10 cellular contexts compared by ENCODE assay signal in genomic region chr15:82646250-82647044, GRCh38. TPM values are rescaled to one million over a fixed set of nuclear protein-coding genes. Genes with fewer than 3 reads are reported as not detected.
DNase-seq lines count a peak whose midpoint lies in the region; ATAC-seq and TF ChIP-seq lines count a peak whose summit lies in the region.
"Had no signal": no experiment of that assay in that cellular context is flagged by ENCODE, and none has a peak within 500 bp of the region (broad histone marks: within the 10 kb centered on the region; RNA-seq: fewer than 3 reads in every experiment).

No MANE protein-coding gene starts in this region.

- H3K9ac ChIP-seq in stomach smooth muscle (ENCODE audit: low read length in 2 of 2) = no peak overlapping the region
- H3K9ac ChIP-seq: BLaER1 treated with 17β-estradiol and CSF1 and Interleukin-3, amounts not matched to agents 10 nM and 100 nM had no signal

- ATAC-seq in activated B cell treated with CpG ODN at 0.5 μM for 24 hours (ENCODE audit: low read depth) (no peak), GM19397 (IDR thresholded peaks at IDR 0.05; ENCODE audit: unreplicated experiment) (no peak)

- peaks cover 54% of the 10 kb centered on the region for H3K27me3 Mint-ChIP-seq in T-helper 1 cell treated with Interleukin-12 subunit alpha and Interleukin-12 subunit beta and Interleukin-4 antibody, amounts not matched to agents 30 μg/mL and 1 μg/mL, for 36 hours (ENCODE audit: low read depth)
- H3K27me3 Mint-ChIP-seq in activated B cell treated with CpG ODN at 0.5 μM for 24 hours = peaks cover 56% of the 10 kb centered on the region

- H3K27me3 ChIP-seq in stomach smooth muscle (ENCODE audit: control insufficient read depth in 1 of 2, insufficient read depth in 2 of 2, low read length in 2 of 2) = peaks cover 14 to 37% of the 10 kb centered on the region in 2 donors
- H3K27me3 ChIP-seq: BLaER1 treated with 17β-estradiol and CSF1 and Interleukin-3, amounts not matched to agents 10 nM and 100 nM had no signal

- intact Hi-C loops in activated B cell treated with CpG ODN at 0.5 μM for 24 hours (cut with micrococcal nuclease) = loop anchor here (5.0 kb wide), 1 partner anchor 341 kb away; the partner anchor contains the start of gene RAMAC

- no peaks in the 10 kb centered on the region for H3K36me3 Mint-ChIP-seq in T-helper 1 cell treated with Interleukin-12 subunit alpha and Interleukin-12 subunit beta and Interleukin-4 antibody, amounts not matched to agents 30 μg/mL and 1 μg/mL, for 36 hours (ENCODE audit: low read depth)
- H3K36me3 Mint-ChIP-seq in activated B cell treated with CpG ODN at 0.5 μM for 24 hours (ENCODE audit: low read depth) = no peaks in the 10 kb centered on the region

- H3K4me1 ChIP-seq in stomach smooth muscle (ENCODE audit: control insufficient read depth, insufficient read depth, low read length) = peaks cover 25% of the 10 kb centered on the region

- DNase-seq in T-helper 1 cell = no peak
- DNase-seq in activated B cell treated with CpG ODN at 0.5 μM for 24 hours = no peak
- no peak for DNase-seq in AG20443 (ENCODE audit: low spot score)
- DNase-seq in activated gamma-delta T cell (lab: John Stamatoyannopoulos, UW) = no peak

- H3K4me3 Mint-ChIP-seq in T-helper 1 cell treated with Interleukin-12 subunit alpha and Interleukin-12 subunit beta and Interleukin-4 antibody, amounts not matched to agents 30 μg/mL and 1 μg/mL, for 36 hours = peak overlapping the region; percentile 35
- peak overlapping the region; percentile 54 for H3K4me3 Mint-ChIP-seq in activated B cell treated with CpG ODN at 0.5 μM for 24 hours

- peaks cover 4% of the 10 kb centered on the region for H3K4me1 Mint-ChIP-seq in T-helper 1 cell treated with Interleukin-12 subunit alpha and Interleukin-12 subunit beta and Interleukin-4 antibody, amounts not matched to agents 30 μg/mL and 1 μg/mL, for 36 hours (ENCODE audit: low read depth)
- H3K4me1 Mint-ChIP-seq in activated B cell treated with CpG ODN at 0.5 μM for 24 hours = peaks cover 5% of the 10 kb centered on the region

- H3K36me3 ChIP-seq in stomach smooth muscle (ENCODE audit: control insufficient read depth in 2 of 2, insufficient read depth in 2 of 2, low read length in 2 of 2) = no peaks in the 10 kb centered on the region
- H3K36me3 ChIP-seq: BLaER1 treated with 17β-estradiol and CSF1 and Interleukin-3, amounts not matched to agents 10 nM and 100 nM had no signal

- TF ChIP-seq CTCF in activated B cell treated with CpG ODN at 0.5 μM for 24 hours (IDR thresholded peaks at IDR 0.05) = no peak

- H3K9me3 Mint-ChIP-seq in T-helper 1 cell treated with Interleukin-12 subunit alpha and Interleukin-12 subunit beta and Interleukin-4 antibody, amounts not matched to agents 30 μg/mL and 1 μg/mL, for 36 hours = no peaks in the 10 kb centered on the region
- no peaks in the 10 kb centered on the region for H3K9me3 Mint-ChIP-seq in activated B cell treated with CpG ODN at 0.5 μM for 24 hours

- peak overlapping the region; percentile 4 for H3K4me3 ChIP-seq in iPS-11a (ENCODE audit: low read depth, low read length)
- peak overlapping the region; percentile 70 to 71 for H3K4me3 ChIP-seq in stomach smooth muscle (ENCODE audit: low read length in 2 of 2)
- H3K4me3 ChIP-seq: BLaER1 treated with 17β-estradiol and CSF1 and Interleukin-3, amounts not matched to agents 10 nM and 100 nM had no signal

- POLR2A ChIA-PET in activated B cell treated with CpG ODN at 0.5 μM for 24 hours (lab: Charles Lee) = no interaction called here

- no peak overlapping the region for H3K27ac Mint-ChIP-seq in T-helper 1 cell treated with Interleukin-12 subunit alpha and Interleukin-12 subunit beta and Interleukin-4 antibody, amounts not matched to agents 30 μg/mL and 1 μg/mL, for 36 hours
- no peak overlapping the region for H3K27ac Mint-ChIP-seq in activated B cell treated with CpG ODN at 0.5 μM for 24 hours

- CTCF ChIA-PET in activated B cell treated with CpG ODN at 0.5 μM for 24 hours (lab: Charles Lee) = no interaction called here

- H3K9me3 ChIP-seq in stomach smooth muscle (ENCODE audit: control insufficient read depth in 2 of 2, low read length in 2 of 2) = no peaks in the 10 kb centered on the region

- H3K27ac ChIP-seq in stomach smooth muscle (ENCODE audit: low read length) = no peak overlapping the region
- H3K27ac ChIP-seq: BLaER1 treated with 17β-estradiol and CSF1 and Interleukin-3, amounts not matched to agents 10 nM and 100 nM had no signal

RNA-seq across cellular contexts. Expression of gene CPEB1, which starts 0.7 kb away (rescaled TPM):
- not detected in 2 replicates for total RNA-seq in activated B cell treated with CpG ODN at 0.5 μM for 24 hours
- total RNA-seq: dermis microvascular lymphatic vessel endothelial cell had no signal
